In the genomic region with DNA sequence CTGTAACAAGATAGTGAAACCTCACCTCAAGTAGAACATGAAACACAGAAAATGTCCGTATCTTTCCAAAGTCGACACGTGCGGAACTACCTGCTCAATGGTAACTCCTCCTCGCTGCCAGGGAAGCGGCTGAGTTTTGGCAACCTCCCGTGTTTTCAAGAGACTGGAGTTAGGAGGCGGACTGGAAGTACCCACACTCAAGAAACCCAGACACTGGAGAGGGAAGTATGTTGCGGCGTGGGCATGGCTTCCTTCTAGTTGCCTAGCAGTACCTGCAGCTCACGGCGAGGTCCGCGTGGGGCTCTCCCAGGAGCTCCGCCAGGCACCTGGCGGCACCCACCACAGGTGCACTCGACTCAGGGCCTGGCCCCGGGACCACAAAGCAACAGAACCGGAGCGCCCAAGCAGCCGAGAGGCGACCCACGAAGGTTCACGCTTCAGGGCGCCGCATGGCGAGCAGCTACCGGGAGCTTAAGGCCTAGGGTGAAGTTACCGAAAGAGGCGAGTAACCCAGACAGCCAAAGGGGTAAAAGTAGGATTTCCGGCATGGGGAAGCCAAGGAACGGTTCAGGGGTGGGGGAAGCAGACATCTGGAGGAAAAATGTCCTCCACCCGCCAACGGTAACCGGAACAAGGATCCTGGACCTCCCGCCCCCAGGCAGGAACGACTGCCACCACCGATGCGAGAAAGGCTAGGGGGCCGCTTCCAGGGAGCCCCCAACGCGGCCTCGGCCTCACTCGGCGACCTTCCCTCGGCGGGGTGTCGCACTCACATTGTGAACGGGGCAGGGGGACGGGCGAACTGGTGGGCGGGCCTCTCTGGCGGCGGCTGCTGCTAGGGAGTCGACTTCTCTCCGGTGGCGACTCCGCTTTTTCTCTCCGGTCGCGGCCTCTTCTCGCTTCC, we compare ENCODE assay signal across 1 cellular context.
TF ChIP-seq lines count a peak whose summit lies in the region.

No MANE protein-coding gene starts in this region.

TF ChIP-seq in HepG2, 621 proteins besides CTCF, POLR2A, EP300 and RAD21 (continued from another document and continues in another):
- TF ChIP-seq, protein P1, sequence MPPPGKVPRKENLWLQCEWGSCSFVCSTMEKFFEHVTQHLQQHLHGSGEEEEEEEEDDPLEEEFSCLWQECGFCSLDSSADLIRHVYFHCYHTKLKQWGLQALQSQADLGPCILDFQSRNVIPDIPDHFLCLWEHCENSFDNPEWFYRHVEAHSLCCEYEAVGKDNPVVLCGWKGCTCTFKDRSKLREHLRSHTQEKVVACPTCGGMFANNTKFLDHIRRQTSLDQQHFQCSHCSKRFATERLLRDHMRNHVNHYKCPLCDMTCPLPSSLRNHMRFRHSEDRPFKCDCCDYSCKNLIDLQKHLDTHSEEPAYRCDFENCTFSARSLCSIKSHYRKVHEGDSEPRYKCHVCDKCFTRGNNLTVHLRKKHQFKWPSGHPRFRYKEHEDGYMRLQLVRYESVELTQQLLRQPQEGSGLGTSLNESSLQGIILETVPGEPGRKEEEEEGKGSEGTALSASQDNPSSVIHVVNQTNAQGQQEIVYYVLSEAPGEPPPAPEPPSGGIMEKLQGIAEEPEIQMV (CRISPR knock-in tag; IDR thresholded peaks at IDR 0.05; ENCODE audit: low read depth), result peak; percentile 7; the same call in 1 of the 2 replicates
- TF ChIP-seq TEAD3 (CRISPR knock-in tag; optimal IDR thresholded peaks at IDR 0.05; ENCODE audit: borderline replicate concordance) (no peak), MED13 (CRISPR knock-in tag; IDR thresholded peaks at IDR 0.05) (no peak; the same call in 1 of the 2 replicates), THAP11 (CRISPR knock-in tag; IDR thresholded peaks at IDR 0.05) (no peak), DNMT1 (CRISPR knock-in tag; IDR thresholded peaks at IDR 0.05) (no peak), ZSCAN9 (CRISPR knock-in tag; IDR thresholded peaks at IDR 0.05; ENCODE audit: borderline replicate concordance) (no peak), ZNF121 (CRISPR knock-in tag; IDR thresholded peaks at IDR 0.05) (peak; percentile 2; the same call in 1 of the 2 replicates), ZNF878 (CRISPR knock-in tag; IDR thresholded peaks at IDR 0.05) (0 out of 2 replicates have a peak, but pooled peaks have one; percentile 5), U2AF1 (optimal IDR thresholded peaks at IDR 0.05; ENCODE audit: low read depth, low read length) (no peak), HOXD1 (CRISPR knock-in tag; IDR thresholded peaks at IDR 0.05) (no peak), ZNF143 (CRISPR knock-in tag; IDR thresholded peaks at IDR 0.05) (no peak), RNF2 (conservative IDR thresholded peaks at IDR 0.05; ENCODE audit: low read depth) (no peak), RAD51 (IDR thresholded peaks at IDR 0.05; ENCODE audit: borderline replicate concordance) (no peak), PAX8 (CRISPR knock-in tag; IDR thresholded peaks at IDR 0.05; ENCODE audit: borderline replicate concordance) (no peak)
- TF ChIP-seq, protein P2, sequence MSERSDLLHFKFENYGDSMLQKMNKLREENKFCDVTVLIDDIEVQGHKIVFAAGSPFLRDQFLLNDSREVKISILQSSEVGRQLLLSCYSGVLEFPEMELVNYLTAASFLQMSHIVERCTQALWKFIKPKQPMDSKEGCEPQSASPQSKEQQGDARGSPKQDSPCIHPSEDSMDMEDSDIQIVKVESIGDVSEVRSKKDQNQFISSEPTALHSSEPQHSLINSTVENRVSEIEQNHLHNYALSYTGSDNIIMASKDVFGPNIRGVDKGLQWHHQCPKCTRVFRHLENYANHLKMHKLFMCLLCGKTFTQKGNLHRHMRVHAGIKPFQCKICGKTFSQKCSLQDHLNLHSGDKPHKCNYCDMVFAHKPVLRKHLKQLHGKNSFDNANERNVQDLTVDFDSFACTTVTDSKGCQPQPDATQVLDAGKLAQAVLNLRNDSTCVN (CRISPR knock-in tag; IDR thresholded peaks at IDR 0.05; ENCODE audit: borderline replicate concordance), result no peak
- TF ChIP-seq, protein P3, sequence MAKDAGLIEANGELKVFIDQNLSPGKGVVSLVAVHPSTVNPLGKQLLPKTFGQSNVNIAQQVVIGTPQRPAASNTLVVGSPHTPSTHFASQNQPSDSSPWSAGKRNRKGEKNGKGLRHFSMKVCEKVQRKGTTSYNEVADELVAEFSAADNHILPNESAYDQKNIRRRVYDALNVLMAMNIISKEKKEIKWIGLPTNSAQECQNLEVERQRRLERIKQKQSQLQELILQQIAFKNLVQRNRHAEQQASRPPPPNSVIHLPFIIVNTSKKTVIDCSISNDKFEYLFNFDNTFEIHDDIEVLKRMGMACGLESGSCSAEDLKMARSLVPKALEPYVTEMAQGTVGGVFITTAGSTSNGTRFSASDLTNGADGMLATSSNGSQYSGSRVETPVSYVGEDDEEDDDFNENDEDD (CRISPR knock-in tag; IDR thresholded peaks at IDR 0.05; ENCODE audit: borderline replicate concordance), result peak; percentile 12; the same call in 1 of the 2 replicates
- TF ChIP-seq, protein P4, sequence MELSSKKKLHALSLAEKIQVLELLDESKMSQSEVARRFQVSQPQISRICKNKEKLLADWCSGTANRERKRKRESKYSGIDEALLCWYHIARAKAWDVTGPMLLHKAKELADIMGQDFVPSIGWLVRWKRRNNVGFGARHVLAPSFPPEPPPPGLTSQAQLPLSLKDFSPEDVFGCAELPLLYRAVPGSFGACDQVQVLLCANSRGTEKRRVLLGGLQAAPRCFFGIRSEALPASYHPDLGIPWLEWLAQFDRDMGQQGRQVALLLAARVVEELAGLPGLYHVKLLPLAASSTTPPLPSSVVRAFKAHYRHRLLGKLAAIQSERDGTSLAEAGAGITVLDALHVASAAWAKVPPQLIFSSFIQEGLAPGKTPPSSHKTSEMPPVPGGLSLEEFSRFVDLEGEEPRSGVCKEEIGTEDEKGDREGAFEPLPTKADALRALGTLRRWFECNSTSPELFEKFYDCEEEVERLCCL (CRISPR knock-in tag; IDR thresholded peaks at IDR 0.05; ENCODE audit: borderline replicate concordance), result peak; percentile 79
- TF ChIP-seq, protein P5, sequence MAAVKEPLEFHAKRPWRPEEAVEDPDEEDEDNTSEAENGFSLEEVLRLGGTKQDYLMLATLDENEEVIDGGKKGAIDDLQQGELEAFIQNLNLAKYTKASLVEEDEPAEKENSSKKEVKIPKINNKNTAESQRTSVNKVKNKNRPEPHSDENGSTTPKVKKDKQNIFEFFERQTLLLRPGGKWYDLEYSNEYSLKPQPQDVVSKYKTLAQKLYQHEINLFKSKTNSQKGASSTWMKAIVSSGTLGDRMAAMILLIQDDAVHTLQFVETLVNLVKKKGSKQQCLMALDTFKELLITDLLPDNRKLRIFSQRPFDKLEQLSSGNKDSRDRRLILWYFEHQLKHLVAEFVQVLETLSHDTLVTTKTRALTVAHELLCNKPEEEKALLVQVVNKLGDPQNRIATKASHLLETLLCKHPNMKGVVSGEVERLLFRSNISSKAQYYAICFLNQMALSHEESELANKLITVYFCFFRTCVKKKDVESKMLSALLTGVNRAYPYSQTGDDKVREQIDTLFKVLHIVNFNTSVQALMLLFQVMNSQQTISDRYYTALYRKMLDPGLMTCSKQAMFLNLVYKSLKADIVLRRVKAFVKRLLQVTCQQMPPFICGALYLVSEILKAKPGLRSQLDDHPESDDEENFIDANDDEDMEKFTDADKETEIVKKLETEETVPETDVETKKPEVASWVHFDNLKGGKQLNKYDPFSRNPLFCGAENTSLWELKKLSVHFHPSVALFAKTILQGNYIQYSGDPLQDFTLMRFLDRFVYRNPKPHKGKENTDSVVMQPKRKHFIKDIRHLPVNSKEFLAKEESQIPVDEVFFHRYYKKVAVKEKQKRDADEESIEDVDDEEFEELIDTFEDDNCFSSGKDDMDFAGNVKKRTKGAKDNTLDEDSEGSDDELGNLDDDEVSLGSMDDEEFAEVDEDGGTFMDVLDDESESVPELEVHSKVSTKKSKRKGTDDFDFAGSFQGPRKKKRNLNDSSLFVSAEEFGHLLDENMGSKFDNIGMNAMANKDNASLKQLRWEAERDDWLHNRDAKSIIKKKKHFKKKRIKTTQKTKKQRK (IDR thresholded peaks at IDR 0.05; ENCODE audit: low read length), result no peak
- TF ChIP-seq, protein P6, sequence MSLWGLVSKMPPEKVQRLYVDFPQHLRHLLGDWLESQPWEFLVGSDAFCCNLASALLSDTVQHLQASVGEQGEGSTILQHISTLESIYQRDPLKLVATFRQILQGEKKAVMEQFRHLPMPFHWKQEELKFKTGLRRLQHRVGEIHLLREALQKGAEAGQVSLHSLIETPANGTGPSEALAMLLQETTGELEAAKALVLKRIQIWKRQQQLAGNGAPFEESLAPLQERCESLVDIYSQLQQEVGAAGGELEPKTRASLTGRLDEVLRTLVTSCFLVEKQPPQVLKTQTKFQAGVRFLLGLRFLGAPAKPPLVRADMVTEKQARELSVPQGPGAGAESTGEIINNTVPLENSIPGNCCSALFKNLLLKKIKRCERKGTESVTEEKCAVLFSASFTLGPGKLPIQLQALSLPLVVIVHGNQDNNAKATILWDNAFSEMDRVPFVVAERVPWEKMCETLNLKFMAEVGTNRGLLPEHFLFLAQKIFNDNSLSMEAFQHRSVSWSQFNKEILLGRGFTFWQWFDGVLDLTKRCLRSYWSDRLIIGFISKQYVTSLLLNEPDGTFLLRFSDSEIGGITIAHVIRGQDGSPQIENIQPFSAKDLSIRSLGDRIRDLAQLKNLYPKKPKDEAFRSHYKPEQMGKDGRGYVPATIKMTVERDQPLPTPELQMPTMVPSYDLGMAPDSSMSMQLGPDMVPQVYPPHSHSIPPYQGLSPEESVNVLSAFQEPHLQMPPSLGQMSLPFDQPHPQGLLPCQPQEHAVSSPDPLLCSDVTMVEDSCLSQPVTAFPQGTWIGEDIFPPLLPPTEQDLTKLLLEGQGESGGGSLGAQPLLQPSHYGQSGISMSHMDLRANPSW (CRISPR knock-in tag; IDR thresholded peaks at IDR 0.05; ENCODE audit: borderline replicate concordance), result no peak; the same call in 1 of the 2 replicates
- TF ChIP-seq, protein P7, sequence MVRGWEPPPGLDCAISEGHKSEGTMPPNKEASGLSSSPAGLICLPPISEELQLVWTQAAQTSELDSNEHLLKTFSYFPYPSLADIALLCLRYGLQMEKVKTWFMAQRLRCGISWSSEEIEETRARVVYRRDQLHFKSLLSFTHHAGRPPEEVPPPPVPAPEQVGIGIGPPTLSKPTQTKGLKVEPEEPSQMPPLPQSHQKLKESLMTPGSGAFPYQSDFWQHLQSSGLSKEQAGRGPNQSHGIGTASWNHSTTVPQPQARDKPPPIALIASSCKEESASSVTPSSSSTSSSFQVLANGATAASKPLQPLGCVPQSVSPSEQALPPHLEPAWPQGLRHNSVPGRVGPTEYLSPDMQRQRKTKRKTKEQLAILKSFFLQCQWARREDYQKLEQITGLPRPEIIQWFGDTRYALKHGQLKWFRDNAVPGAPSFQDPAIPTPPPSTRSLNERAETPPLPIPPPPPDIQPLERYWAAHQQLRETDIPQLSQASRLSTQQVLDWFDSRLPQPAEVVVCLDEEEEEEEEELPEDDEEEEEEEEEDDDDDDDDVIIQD (CRISPR knock-in tag; IDR thresholded peaks at IDR 0.05; ENCODE audit: low read depth), result no peak
- TF ChIP-seq, protein P8, sequence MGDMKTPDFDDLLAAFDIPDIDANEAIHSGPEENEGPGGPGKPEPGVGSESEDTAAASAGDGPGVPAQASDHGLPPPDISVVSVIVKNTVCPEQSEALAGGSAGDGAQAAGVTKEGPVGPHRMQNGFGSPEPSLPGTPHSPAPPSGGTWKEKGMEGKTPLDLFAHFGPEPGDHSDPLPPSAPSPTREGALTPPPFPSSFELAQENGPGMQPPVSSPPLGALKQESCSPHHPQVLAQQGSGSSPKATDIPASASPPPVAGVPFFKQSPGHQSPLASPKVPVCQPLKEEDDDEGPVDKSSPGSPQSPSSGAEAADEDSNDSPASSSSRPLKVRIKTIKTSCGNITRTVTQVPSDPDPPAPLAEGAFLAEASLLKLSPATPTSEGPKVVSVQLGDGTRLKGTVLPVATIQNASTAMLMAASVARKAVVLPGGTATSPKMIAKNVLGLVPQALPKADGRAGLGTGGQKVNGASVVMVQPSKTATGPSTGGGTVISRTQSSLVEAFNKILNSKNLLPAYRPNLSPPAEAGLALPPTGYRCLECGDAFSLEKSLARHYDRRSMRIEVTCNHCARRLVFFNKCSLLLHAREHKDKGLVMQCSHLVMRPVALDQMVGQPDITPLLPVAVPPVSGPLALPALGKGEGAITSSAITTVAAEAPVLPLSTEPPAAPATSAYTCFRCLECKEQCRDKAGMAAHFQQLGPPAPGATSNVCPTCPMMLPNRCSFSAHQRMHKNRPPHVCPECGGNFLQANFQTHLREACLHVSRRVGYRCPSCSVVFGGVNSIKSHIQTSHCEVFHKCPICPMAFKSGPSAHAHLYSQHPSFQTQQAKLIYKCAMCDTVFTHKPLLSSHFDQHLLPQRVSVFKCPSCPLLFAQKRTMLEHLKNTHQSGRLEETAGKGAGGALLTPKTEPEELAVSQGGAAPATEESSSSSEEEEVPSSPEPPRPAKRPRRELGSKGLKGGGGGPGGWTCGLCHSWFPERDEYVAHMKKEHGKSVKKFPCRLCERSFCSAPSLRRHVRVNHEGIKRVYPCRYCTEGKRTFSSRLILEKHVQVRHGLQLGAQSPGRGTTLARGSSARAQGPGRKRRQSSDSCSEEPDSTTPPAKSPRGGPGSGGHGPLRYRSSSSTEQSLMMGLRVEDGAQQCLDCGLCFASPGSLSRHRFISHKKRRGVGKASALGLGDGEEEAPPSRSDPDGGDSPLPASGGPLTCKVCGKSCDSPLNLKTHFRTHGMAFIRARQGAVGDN (CRISPR knock-in tag; IDR thresholded peaks at IDR 0.05), result no peak
- TF ChIP-seq, protein P9, sequence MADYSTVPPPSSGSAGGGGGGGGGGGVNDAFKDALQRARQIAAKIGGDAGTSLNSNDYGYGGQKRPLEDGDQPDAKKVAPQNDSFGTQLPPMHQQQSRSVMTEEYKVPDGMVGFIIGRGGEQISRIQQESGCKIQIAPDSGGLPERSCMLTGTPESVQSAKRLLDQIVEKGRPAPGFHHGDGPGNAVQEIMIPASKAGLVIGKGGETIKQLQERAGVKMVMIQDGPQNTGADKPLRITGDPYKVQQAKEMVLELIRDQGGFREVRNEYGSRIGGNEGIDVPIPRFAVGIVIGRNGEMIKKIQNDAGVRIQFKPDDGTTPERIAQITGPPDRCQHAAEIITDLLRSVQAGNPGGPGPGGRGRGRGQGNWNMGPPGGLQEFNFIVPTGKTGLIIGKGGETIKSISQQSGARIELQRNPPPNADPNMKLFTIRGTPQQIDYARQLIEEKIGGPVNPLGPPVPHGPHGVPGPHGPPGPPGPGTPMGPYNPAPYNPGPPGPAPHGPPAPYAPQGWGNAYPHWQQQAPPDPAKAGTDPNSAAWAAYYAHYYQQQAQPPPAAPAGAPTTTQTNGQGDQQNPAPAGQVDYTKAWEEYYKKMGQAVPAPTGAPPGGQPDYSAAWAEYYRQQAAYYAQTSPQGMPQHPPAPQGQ (CRISPR knock-in tag; IDR thresholded peaks at IDR 0.05; ENCODE audit: borderline replicate concordance), result no peak
- TF ChIP-seq, protein P10, sequence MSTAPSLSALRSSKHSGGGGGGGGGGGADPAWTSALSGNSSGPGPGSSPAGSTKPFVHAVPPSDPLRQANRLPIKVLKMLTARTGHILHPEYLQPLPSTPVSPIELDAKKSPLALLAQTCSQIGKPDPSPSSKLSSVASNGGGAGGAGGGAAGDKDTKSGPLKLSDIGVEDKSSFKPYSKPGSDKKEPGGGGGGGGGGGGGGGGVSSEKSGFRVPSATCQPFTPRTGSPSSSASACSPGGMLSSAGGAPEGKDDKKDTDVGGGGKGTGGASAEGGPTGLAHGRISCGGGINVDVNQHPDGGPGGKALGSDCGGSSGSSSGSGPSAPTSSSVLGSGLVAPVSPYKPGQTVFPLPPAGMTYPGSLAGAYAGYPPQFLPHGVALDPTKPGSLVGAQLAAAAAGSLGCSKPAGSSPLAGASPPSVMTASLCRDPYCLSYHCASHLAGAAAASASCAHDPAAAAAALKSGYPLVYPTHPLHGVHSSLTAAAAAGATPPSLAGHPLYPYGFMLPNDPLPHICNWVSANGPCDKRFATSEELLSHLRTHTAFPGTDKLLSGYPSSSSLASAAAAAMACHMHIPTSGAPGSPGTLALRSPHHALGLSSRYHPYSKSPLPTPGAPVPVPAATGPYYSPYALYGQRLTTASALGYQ (CRISPR knock-in tag; IDR thresholded peaks at IDR 0.05), result no peak; the same call in none of the 2 replicates
- TF ChIP-seq, protein P11, sequence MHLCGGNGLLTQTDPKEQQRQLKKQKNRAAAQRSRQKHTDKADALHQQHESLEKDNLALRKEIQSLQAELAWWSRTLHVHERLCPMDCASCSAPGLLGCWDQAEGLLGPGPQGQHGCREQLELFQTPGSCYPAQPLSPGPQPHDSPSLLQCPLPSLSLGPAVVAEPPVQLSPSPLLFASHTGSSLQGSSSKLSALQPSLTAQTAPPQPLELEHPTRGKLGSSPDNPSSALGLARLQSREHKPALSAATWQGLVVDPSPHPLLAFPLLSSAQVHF (CRISPR knock-in tag; IDR thresholded peaks at IDR 0.05), result peak; percentile 34; the same call in 1 of the 2 replicates
